ENCODE assay signal across 24 cellular contexts in genomic region chr11:42647993-42648392, GRCh38.
DNase-seq lines count a peak whose midpoint lies in the region; ATAC-seq and TF ChIP-seq lines count a peak whose summit lies in the region.
"Had no signal": no experiment of that assay in that cellular context is flagged by ENCODE, and none has a peak within 500 bp of the region (broad histone marks: within the 10 kb centered on the region; RNA-seq: fewer than 3 reads in every experiment).

No MANE protein-coding gene starts in this region.

- no peaks in the 10 kb centered on the region for H3K4me1 Mint-ChIP-seq in activated T-cell treated with anti-CD3 and anti-CD28 coated beads, Interleukin-2, amount 50 U/mL, for 72 hours (ENCODE audit: low read depth)

- no peaks in the 10 kb centered on the region for H3K27me3 Mint-ChIP-seq in activated T-cell treated with anti-CD3 and anti-CD28 coated beads, Interleukin-2, amount 50 U/mL, for 72 hours (ENCODE audit: low read depth)
- H3K27me3 Mint-ChIP-seq: CD4-positive, alpha-beta T cell had no signal

- H3K27ac ChIP-seq in upper lobe of left lung = no peak overlapping the region
- H3K27ac ChIP-seq: BLaER1 treated with 17β-estradiol and CSF1 and Interleukin-3, amounts not matched to agents 10 nM and 100 nM; PC-9; SJCRH30 had no signal

- in situ Hi-C loops in GM13976 (cut with MboI; ENCODE audit: low sequenced_read_pairs, unreplicated experiment) = no loop called here

- no peak overlapping the region for H3K27ac Mint-ChIP-seq in activated T-cell treated with anti-CD3 and anti-CD28 coated beads, Interleukin-2, amount 50 U/mL, for 72 hours
- H3K27ac Mint-ChIP-seq: CD4-positive, alpha-beta T cell had no signal

- no peaks in the 10 kb centered on the region for H3K27me3 ChIP-seq in upper lobe of left lung
- H3K27me3 ChIP-seq: BLaER1 treated with 17β-estradiol and CSF1 and Interleukin-3, amounts not matched to agents 10 nM and 100 nM had no signal

- H3K36me3 Mint-ChIP-seq in activated T-cell treated with anti-CD3 and anti-CD28 coated beads, Interleukin-2, amount 50 U/mL, for 72 hours (ENCODE audit: insufficient read depth in 2 of 2) = no peaks in the 10 kb centered on the region

- DNase-seq in DMS53 (lab: John Stamatoyannopoulos, UW) (peak; percentile 79), HT1080 (ENCODE audit: low read depth) (peak; percentile 20), kidney tubule cell (ENCODE audit: low spot score) (peak; percentile 80), upper lobe of left lung (no peak), NCI-H510A (lab: John Stamatoyannopoulos, UW) (no peak), GM13976 (ENCODE audit: low spot score) (no peak)
- no peak for DNase-seq in activated T-cell treated with anti-CD3 and anti-CD28 coated beads, Interleukin-2, amount 50 U/mL, for 72 hours
- DNase-seq: AML-193; CD4-positive, alpha-beta T cell; DMS79; EL; GDM1; KBM-7; MV-4-11; NCI-H1105 treated with DMSO at 0.1 percent for 48 hours; NCI-H146; NCI-H1930; NCI-H446 treated with DMSO at 0.1 percent for 48 hours; NCI-H526 treated with DMSO at 0.1 percent for 48 hours; PC-9; SJCRH30 had no signal

- no peaks in the 10 kb centered on the region for H3K4me1 ChIP-seq in upper lobe of left lung
- H3K4me1 ChIP-seq: BLaER1 treated with 17β-estradiol and CSF1 and Interleukin-3, amounts not matched to agents 10 nM and 100 nM; SJCRH30 had no signal

- no peak for TF ChIP-seq CTCF in upper lobe of left lung (IDR thresholded peaks at IDR 0.05)
- no peak for TF ChIP-seq CTCF in GM13976 (IDR thresholded peaks at IDR 0.05; ENCODE audit: borderline replicate concordance, control extremely low read depth, extremely low read depth, insufficient read depth, missing control alignments)

- TF ChIP-seq EP300 in upper lobe of left lung (IDR thresholded peaks at IDR 0.05) = no peak

- ATAC-seq in upper lobe of left lung (ENCODE audit: low FRiP score in 2 of 2) = peak; percentile 40 to 53
- ATAC-seq in activated T-cell treated with anti-CD3 and anti-CD28 coated beads, Interleukin-2, amount 50 U/mL, for 72 hours (replicated peaks in 1 of 2) = no peak
- ATAC-seq: Right ventricle myocardium inferior, SK-N-SH treated with all-trans-retinoic acid at 6 μM for 48 hours had no signal

- no peak overlapping the region for H3K4me3 ChIP-seq in upper lobe of left lung
- H3K4me3 ChIP-seq: BLaER1 treated with 17β-estradiol and CSF1 and Interleukin-3, amounts not matched to agents 10 nM and 100 nM; PC-9; SJCRH30 had no signal

- H3K4me3 Mint-ChIP-seq in activated T-cell treated with anti-CD3 and anti-CD28 coated beads, Interleukin-2, amount 50 U/mL, for 72 hours = no peak overlapping the region
- H3K4me3 Mint-ChIP-seq: CD4-positive, alpha-beta T cell had no signal

- peaks cover 5 to 7% of the 10 kb centered on the region in 2 donors for H3K9me3 Mint-ChIP-seq in activated T-cell treated with anti-CD3 and anti-CD28 coated beads, Interleukin-2, amount 50 U/mL, for 72 hours

- WGBS in upper lobe of left lung, 2 donors = 40 to 42% methylated on average over 3 of the region's 3 CpGs

- TF ChIP-seq POLR2A in upper lobe of left lung (IDR thresholded peaks at IDR 0.05) = no peak

- H3K36me3 ChIP-seq in upper lobe of left lung = no peaks in the 10 kb centered on the region
- H3K36me3 ChIP-seq: BLaER1 treated with 17β-estradiol and CSF1 and Interleukin-3, amounts not matched to agents 10 nM and 100 nM; SJCRH30 had no signal

- no peaks in the 10 kb centered on the region for H3K9me3 ChIP-seq in upper lobe of left lung
- H3K9me3 ChIP-seq: BLaER1 treated with 17β-estradiol and CSF1 and Interleukin-3, amounts not matched to agents 10 nM and 100 nM; SJCRH30 had no signal

Comparison
In these comparisons a context has a peak if more than half of its experiments do, and no peak if none do; other contexts are left out.
1. DNase-seq: peak in DMS53 (single experiment), HT1080 (single experiment) and kidney tubule cell (single experiment); none in upper lobe of left lung (0 of 2), NCI-H510A (single experiment), activated T-cell treated with anti-CD3 and anti-CD28 coated beads, Interleukin-2, amount 50 U/mL, for 72 hours (0 of 2) and GM13976 (single experiment).
2. ATAC-seq: peak in upper lobe of left lung (2 of 2); none in activated T-cell treated with anti-CD3 and anti-CD28 coated beads, Interleukin-2, amount 50 U/mL, for 72 hours (0 of 2).